21 cellular contexts compared by ENCODE assay signal in genomic region chr2:238520359-238520886, GRCh38.
DNase-seq lines count a peak whose midpoint lies in the region; ATAC-seq, FAIRE-seq and TF ChIP-seq lines count a peak whose summit lies in the region.
"Had no signal": no experiment of that assay in that cellular context is flagged by ENCODE, and none has a peak within 500 bp of the region (broad histone marks: within the 10 kb centered on the region; RNA-seq: fewer than 3 reads in every experiment).

No MANE protein-coding gene starts in this region.

- FAIRE-seq in HepG2 (lab: Jason Lieb, UNC) (no peak), H1 (lab: Jason Lieb, UNC) (no peak), GM19239 (lab: Jason Lieb, UNC) (no peak)
- FAIRE-seq: A204.1, G401.6 had no signal

- no peak overlapping the region for H3K14ac ChIP-seq in H1 (ENCODE audit: insufficient read length)
- peak overlapping the region; percentile 25 for H3K14ac ChIP-seq in neuronal stem cell (ENCODE audit: low read length)

- TF ChIP-seq CTCF in HepG2 (CRISPR knock-in tag; IDR thresholded peaks at IDR 0.05) (no peak), right lobe of liver (IDR thresholded peaks at IDR 0.05) (no peak), H1 (IDR thresholded peaks at IDR 0.05; ENCODE audit: control extremely low read depth in 1 of 3, insufficient read depth in 1 of 3, low read depth in 1 of 3, low read length in 3 of 3) (no peak)

- H3K79me2 ChIP-seq in HepG2 (ENCODE audit: insufficient read depth, low read length) (no peaks in the 10 kb centered on the region), H1 (ENCODE audit: control insufficient read depth in 1 of 2, insufficient read depth in 2 of 2, low read length in 2 of 2) (no peaks in the 10 kb centered on the region)

- WGBS in HepG2 (ENCODE audit: low lambda C conversion rate) = 91% methylated on average over 1 of the region's 1 CpG
- WGBS in right lobe of liver (ENCODE audit: insufficient coverage, low coverage, low lambda C conversion rate, missing lambda C conversion rate) = 95% methylated on average over 1 of the region's 1 CpG
- WGBS in H1 (ENCODE audit: extremely low coverage in 1 of 2, insufficient coverage in 1 of 2, insufficient read length in 1 of 2, insufficient replicate concordance in 2 of 2, low coverage in 1 of 2, low lambda C conversion rate in 2 of 2, missing lambda C conversion rate in 1 of 2), 2 experiments = 72% methylated on average over 1 of the region's 1 CpG; no CpG with 5 or more reads in 1 of the 2 experiments
- 100% methylated on average over 1 of the region's 1 CpG; no CpG with 5 or more reads in 1 of the 2 donors for WGBS in neuronal stem cell (ENCODE audit: extremely low coverage in 2 of 2, insufficient read length in 2 of 2, insufficient replicate concordance in 1 of 2), 2 donors

- H3K27me3 ChIP-seq in HepG2 (ENCODE audit: control insufficient read depth in 1 of 2, insufficient read depth in 2 of 2, low read length in 2 of 2) (no peaks in the 10 kb centered on the region), right lobe of liver (no peaks in the 10 kb centered on the region), H1 (replicated peaks in 1 of 4; ENCODE audit: control insufficient read depth in 3 of 4, extremely low read depth in 1 of 4, insufficient read depth in 3 of 4, low read length in 3 of 4) (no peaks in the 10 kb centered on the region), neuronal stem cell (ENCODE audit: control insufficient read depth in 3 of 3, insufficient read depth in 3 of 3, low read depth in 1 of 3, low read length in 3 of 3) (no peaks in the 10 kb centered on the region)
- H3K27me3 ChIP-seq: BLaER1 had no signal

- ATAC-seq in HepG2 = no peak
- ATAC-seq in right lobe of liver = no peak
- ATAC-seq in HG02884 (IDR thresholded peaks at IDR 0.05; ENCODE audit: unreplicated experiment) = no peak
- no peak for ATAC-seq in GM19395 (IDR thresholded peaks at IDR 0.05; ENCODE audit: unreplicated experiment)
- ATAC-seq: CD8-positive, alpha-beta T cell had no signal

- H2AFZ ChIP-seq in HepG2 (ENCODE audit: low read length) (no peak overlapping the region), H1 (ENCODE audit: low read length) (no peak overlapping the region), neuronal stem cell (ENCODE audit: low read length) (no peak overlapping the region)

- H3K27ac ChIP-seq in HepG2 (ENCODE audit: extremely low read length, insufficient read depth, low read length) = no peak overlapping the region
- H3K27ac ChIP-seq in right lobe of liver = no peak overlapping the region
- no peak overlapping the region for H3K27ac ChIP-seq in H1 (ENCODE audit: low read depth, low read length)
- no peak overlapping the region for H3K27ac ChIP-seq in neuronal stem cell (replicated peaks; ENCODE audit: low read length)
- H3K27ac ChIP-seq: 22Rv1, BLaER1, C4-2B had no signal

- H3K9ac ChIP-seq in HepG2 (ENCODE audit: insufficient read depth, low read depth, low read length) (no peak overlapping the region), H1 (replicated peaks in 1 of 4; ENCODE audit: extremely low read depth in 1 of 4, low read depth in 3 of 4, low read length in 3 of 4) (no peak overlapping the region), neuronal stem cell (ENCODE audit: low read depth, low read length, poor library complexity) (peak overlapping the region; percentile 45)
- H3K9ac ChIP-seq: BLaER1 had no signal

- TF ChIP-seq RAD21 in HepG2 (CRISPR knock-in tag; IDR thresholded peaks at IDR 0.05) = no peak
- no peak for TF ChIP-seq RAD21 in H1 (IDR thresholded peaks at IDR 0.05 in 1 of 2, conservative IDR thresholded peaks at IDR 0.05 in 1 of 2; ENCODE audit: low read depth in 2 of 2, low read length in 2 of 2)

- CTCF ChIA-PET in HepG2 (lab: Yijun Ruan, JAX; ENCODE audit: low intra/inter-chr PET ratio, low total read pairs) (no interaction called here), H1 (lab: Charles Lee; ENCODE audit: partially characterized antibody) (no interaction called here)

- no peak overlapping the region for H3K18ac ChIP-seq in H1 (ENCODE audit: extremely low read depth, low read length)
- H3K18ac ChIP-seq in neuronal stem cell (ENCODE audit: low read length) = no peak overlapping the region

- H3K4me1 ChIP-seq in HepG2 (ENCODE audit: insufficient read depth, low read length) (peaks cover 56% of the 10 kb centered on the region), right lobe of liver (no peaks in the 10 kb centered on the region), H1 (replicated peaks in 1 of 4; ENCODE audit: control insufficient read depth in 3 of 4, insufficient read depth in 4 of 4, low read length in 3 of 4) (no peaks in the 10 kb centered on the region; a peak in 2 of 7 replicates), neuronal stem cell (ENCODE audit: control insufficient read depth in 2 of 2, insufficient read depth in 1 of 2, low read depth in 1 of 2, low read length in 2 of 2) (peaks cover 1 to 3% of the 10 kb centered on the region in 2 donors)
- H3K4me1 ChIP-seq: Caco-2 had no signal

- intact Hi-C loops in HepG2 (cut with micrococcal nuclease; ENCODE audit: unreplicated experiment) (no loop called here), right lobe of liver (cut with DNase I) (no loop called here)

- no peaks in the 10 kb centered on the region for H3K79me1 ChIP-seq in H1 (ENCODE audit: low read depth, low read length)
- no peaks in the 10 kb centered on the region for H3K79me1 ChIP-seq in neuronal stem cell (ENCODE audit: low read depth, low read length)

- H4K20me1 ChIP-seq in HepG2 (ENCODE audit: insufficient read depth, low read length) (no peaks in the 10 kb centered on the region), H1 (replicated peaks in 1 of 2; ENCODE audit: control insufficient read depth in 1 of 2, insufficient read depth in 2 of 2, low read length in 2 of 2) (peaks cover 0 to 9% of the 10 kb centered on the region in 2 experiments)
- H4K20me1 ChIP-seq: BLaER1 had no signal

- no peak overlapping the region for H2BK5ac ChIP-seq in H1 (ENCODE audit: low read depth, low read length)
- H2BK5ac ChIP-seq in neuronal stem cell (ENCODE audit: low read length) = no peak overlapping the region

- no peak for TF ChIP-seq EP300 in HepG2 (IDR thresholded peaks at IDR 0.05; ENCODE audit: low read depth in 2 of 2, low read length in 2 of 2)
- no peak for TF ChIP-seq EP300 in HepG2 (CRISPR knock-in tag; IDR thresholded peaks at IDR 0.05; ENCODE audit: borderline replicate concordance)
- TF ChIP-seq EP300 in H1 (IDR thresholded peaks at IDR 0.05; ENCODE audit: borderline replicate concordance in 1 of 2, low read depth in 2 of 2, low read length in 2 of 2) = no peak

- no peak overlapping the region for H2BK120ac ChIP-seq in H1 (replicated peaks; ENCODE audit: low read depth, low read length)
- H2BK120ac ChIP-seq in neuronal stem cell (ENCODE audit: low read depth, low read length) = no peak overlapping the region

- POLR2A ChIA-PET in HepG2 (lab: Yijun Ruan, JAX) (no interaction called here), H1 (lab: Charles Lee; ENCODE audit: partially characterized antibody) (no interaction called here)

- H3K4me3 ChIP-seq in HepG2 (replicated peaks in 1 of 3; ENCODE audit: insufficient read depth in 1 of 3, low read depth in 2 of 3, low read length in 3 of 3) (no peak overlapping the region), right lobe of liver (no peak overlapping the region), H1 (ENCODE audit: extremely low read depth in 1 of 4, insufficient read depth in 2 of 4, low read depth in 3 of 4, low read length in 4 of 4) (no peak overlapping the region), neuronal stem cell (ENCODE audit: low read length in 2 of 2) (peak overlapping the region in 1 of 2 donors; percentile 14)
- H3K4me3 ChIP-seq: BLaER1 had no signal

- H4K91ac ChIP-seq in H1 (replicated peaks; ENCODE audit: insufficient read length, low read length) = no peak overlapping the region
- H4K91ac ChIP-seq in neuronal stem cell (ENCODE audit: low read depth, low read length, poor library complexity) = no peak overlapping the region

- DNase-seq in HepG2 (ENCODE audit: low spot score) = no peak
- no peak for DNase-seq in right lobe of liver
- no peak for DNase-seq in H1 (ENCODE audit: low read depth in 1 of 2, low spot score in 2 of 2)
- no peak for DNase-seq in neuronal stem cell (ENCODE audit: low spot score)
- no peak for DNase-seq in stimulated activated CD4-positive, alpha-beta T cell treated with anti-CD3 and anti-CD28 coated beads, Interleukin-2, amount 100 ng/mL, for 24 hours
- DNase-seq in GM19239 (ENCODE audit: insufficient read length, low spot score) = no peak
- DNase-seq: Caco-2; CD4-positive, CD25-positive, alpha-beta regulatory T cell; CD8-positive, alpha-beta T cell; DMS153; DND-41; GOT3; H7; HCEC 1CT had no signal

- H3K36me3 ChIP-seq in HepG2 (replicated peaks in 1 of 2; ENCODE audit: control insufficient read depth in 1 of 2, insufficient read depth in 2 of 2, low read length in 2 of 2) (no peaks in the 10 kb centered on the region), right lobe of liver (no peaks in the 10 kb centered on the region), H1 (ENCODE audit: control insufficient read depth in 2 of 4, insufficient read depth in 4 of 4, low read length in 3 of 4) (no peaks in the 10 kb centered on the region), neuronal stem cell (replicated peaks in 1 of 2; ENCODE audit: control insufficient read depth in 2 of 2, insufficient read depth in 2 of 2, low read length in 2 of 2) (no peaks in the 10 kb centered on the region)

- H2AK5ac ChIP-seq in H1 (ENCODE audit: low read depth, low read length) (peak overlapping the region; percentile 13; the same call in 1 of the 2 replicates), neuronal stem cell (ENCODE audit: low read depth, low read length) (no peak overlapping the region)

- no peak overlapping the region for H2BK15ac ChIP-seq in H1 (ENCODE audit: low read length)
- no peak overlapping the region for H2BK15ac ChIP-seq in neuronal stem cell (ENCODE audit: low read length)

- H3K4ac ChIP-seq in H1 (replicated peaks; ENCODE audit: insufficient read length, low read depth, low read length) (no peak overlapping the region), neuronal stem cell (ENCODE audit: low read length) (no peak overlapping the region)

- peaks cover 11% of the 10 kb centered on the region; the same call in 1 of the 2 replicates for H3K23me2 ChIP-seq in H1 (ENCODE audit: low read depth, low read length)

- H4K5ac ChIP-seq in H1 (ENCODE audit: insufficient read length, low read depth, low read length) = no peak overlapping the region

- no peak overlapping the region for H2BK12ac ChIP-seq in H1 (ENCODE audit: low read depth, low read length)
- no peak overlapping the region for H2BK12ac ChIP-seq in neuronal stem cell (ENCODE audit: low read length)

- no peak overlapping the region for H2BK20ac ChIP-seq in H1 (ENCODE audit: low read length)

- H3K4me2 ChIP-seq in HepG2 (ENCODE audit: low read depth, low read length) = no peak overlapping the region
- no peak overlapping the region for H3K4me2 ChIP-seq in H1 (ENCODE audit: insufficient read depth in 1 of 2, low read depth in 2 of 2, low read length in 2 of 2)
- no peak overlapping the region for H3K4me2 ChIP-seq in neuronal stem cell (ENCODE audit: insufficient read depth, low read length, poor library complexity, severe bottlenecking)
- H3K4me2 ChIP-seq: BLaER1 had no signal

- peak overlapping the region; percentile 98 for H3K56ac ChIP-seq in H1 (replicated peaks; ENCODE audit: insufficient read length, low read depth, low read length)

- H3K23ac ChIP-seq in H1 (ENCODE audit: insufficient read length) = no peak overlapping the region
- H3K23ac ChIP-seq in neuronal stem cell (ENCODE audit: low read depth, low read length, poor library complexity) = no peak overlapping the region

- in situ Hi-C loops in HepG2 (cut with HindIII; ENCODE audit: extremely low pct_ligation_motif_present, low pct_unique_long_range_greater_than_20kb) = no loop called here

- H3K9me3 ChIP-seq in HepG2 (ENCODE audit: low read length) (peaks cover 6% of the 10 kb centered on the region; the same call in 1 of the 2 replicates), right lobe of liver (no peaks in the 10 kb centered on the region), H1 (ENCODE audit: insufficient read depth in 2 of 2, low read depth in 1 of 2, low read length in 1 of 2) (peaks cover 0 to 9% of the 10 kb centered on the region in 2 experiments; a peak in 2 of 4 replicates), neuronal stem cell (replicated peaks in 1 of 2; ENCODE audit: control insufficient read depth in 2 of 2, insufficient read depth in 1 of 2, low read depth in 1 of 2, low read length in 2 of 2) (peaks cover 2 to 4% of the 10 kb centered on the region in 2 donors)

- no peak overlapping the region for H4K8ac ChIP-seq in H1 (ENCODE audit: extremely low read depth, insufficient read depth, low read length)
- H4K8ac ChIP-seq in neuronal stem cell (ENCODE audit: low read depth, low read length) = no peak overlapping the region

- TF ChIP-seq POLR2A in HepG2 (IDR thresholded peaks at IDR 0.05; ENCODE audit: insufficient read depth in 1 of 2, low read depth in 2 of 2, low read length in 2 of 2) (no peak), right lobe of liver (IDR thresholded peaks at IDR 0.05) (no peak), H1 (IDR thresholded peaks at IDR 0.05; ENCODE audit: control extremely low read depth in 1 of 2, low read depth in 2 of 2, low read length in 2 of 2) (no peak)

- no TSS peak for BruUV-seq in HepG2 (replicated peaks; lab: Mats Ljungman, UMichigan)
